In genomic region chr5:155270737-155271136, GRCh38 we compare ENCODE assay signal across 21 cellular contexts.
DNase-seq lines count a peak whose midpoint lies in the region; ATAC-seq lines count a peak whose summit lies in the region.
"Had no signal": no experiment of that assay in that cellular context is flagged by ENCODE, and none has a peak within 500 bp of the region (broad histone marks: within the 10 kb centered on the region; RNA-seq: fewer than 3 reads in every experiment).

No MANE protein-coding gene starts in this region.

- peak overlapping the region; percentile 60 for H3K27ac ChIP-seq in HUES48 (ENCODE audit: low read depth, low read length)
- H3K27ac ChIP-seq: A549, SJCRH30 had no signal

- H3K9ac ChIP-seq in HUES48 (ENCODE audit: low read depth, low read length): no peak overlapping the region

- DNase-seq in AML-193 (lab: John Stamatoyannopoulos, UW) (peak; percentile 8 to 9), skeletal muscle cell (ENCODE audit: low read depth) (peak; percentile 12), SIG-M5 treated with dmso at 0.1 percent for 504 hours (lab: John Stamatoyannopoulos, UW; ENCODE audit: unreplicated experiment) (no peak), NCI-H1436 treated with DMSO at 0.1 percent for 48 hours (lab: John Stamatoyannopoulos, UW) (no peak)
- DNase-seq: C1 segment of cervical spinal cord; CD8-positive, alpha-beta T cell; H7; NCI-H1092; NCI-H1436; NCI-H1930; NCI-H2227 treated with DMSO at 0.1 percent for 48 hours; NCI-H510A; NK-92 treated with Interleukin-12 subunit alpha and Interleukin-12 subunit beta, amount 100 ng/mL, for 24 hours; SJCRH30; T-helper 1 cell had no signal

- peak; percentile 91 for ATAC-seq in esophagus mucosa
- no peak for ATAC-seq in GM21515 (IDR thresholded peaks at IDR 0.05; ENCODE audit: unreplicated experiment)
- ATAC-seq: A549; CD8-positive, alpha-beta T cell; K562; Panc1 had no signal

- H3K4me1 ChIP-seq in HUES48 (ENCODE audit: control insufficient read depth, insufficient read depth, low read length): peaks cover 18% of the 10 kb centered on the region
- H3K4me1 ChIP-seq: A549, SJCRH30 had no signal

- no peaks in the 10 kb centered on the region for H3K9me3 ChIP-seq in HUES48 (ENCODE audit: control insufficient read depth, insufficient read depth, low read length)
- H3K9me3 ChIP-seq: A549, SJCRH30 had no signal

- H3K4me3 ChIP-seq in HUES48 (ENCODE audit: low read depth, low read length) (no peak overlapping the region), skeletal muscle cell (ENCODE audit: low read depth, low read length) (no peak overlapping the region)
- H3K4me3 ChIP-seq: A549, K562, SJCRH30 had no signal

- no peaks in the 10 kb centered on the region for H3K27me3 ChIP-seq in HUES48 (ENCODE audit: control insufficient read depth, insufficient read depth, low read length)
- H3K27me3 ChIP-seq: SJCRH30 had no signal

- H3K36me3 ChIP-seq in HUES48 (ENCODE audit: control insufficient read depth, insufficient read depth, low read length): no peaks in the 10 kb centered on the region
- H3K36me3 ChIP-seq: SJCRH30 had no signal

Comparison
In these comparisons a context has a peak if more than half of its experiments do, and no peak if none do; other contexts are left out.
1. DNase-seq: peak in AML-193 (2 of 2) and skeletal muscle cell (single experiment); none in SIG-M5 treated with dmso at 0.1 percent for 504 hours (single experiment) and NCI-H1436 treated with DMSO at 0.1 percent for 48 hours (single experiment).